ENCODE assay signal across 20 cellular contexts in genomic region chr3:131403216-131403895, GRCh38.
"Had no signal": no experiment of that assay in that cellular context is flagged by ENCODE, and none has a peak within 500 bp of the region (broad histone marks: within the 10 kb centered on the region; RNA-seq: fewer than 3 reads in every experiment).

No MANE protein-coding gene starts in this region.

- H3K27ac ChIP-seq: right lobe of liver, stomach, transverse colon had no signal

- ATAC-seq: activated T-cell treated with anti-CD3 and anti-CD28 coated beads, Interleukin-2, amount 50 U/mL, for 4 hours had no signal

- H3K27me3 ChIP-seq: right lobe of liver, stomach, suprapubic skin, transverse colon had no signal

- DNase-seq: activated CD4-positive, alpha-beta T cell treated with anti-CD3 and anti-CD28 coated beads for 4 hours; activated CD4-positive, alpha-beta T cell treated with anti-CD3 and anti-CD28 coated beads, Interleukin-2, amount 50 U/mL, for 48 hours; activated CD4-positive, CD25-positive, alpha-beta regulatory T cell; activated CD8-positive, alpha-beta memory T cell treated with anti-CD3 and anti-CD28 coated beads, Interleukin-2, amount 50 U/mL, for 48 hours; activated naive CD4-positive, alpha-beta T cell treated with anti-CD3 and anti-CD28 coated beads for 36 hours; activated naive CD8-positive, alpha-beta T cell treated with anti-CD3 and anti-CD28 coated beads, Interleukin-2, amount 10 ng/mL, durations not matched to agents 7 days and 5 days; activated T-cell treated with anti-CD3 and anti-CD28 coated beads, Interleukin-2, amount 50 U/mL, for 4 hours; amniotic stem cell; effector CD8-positive, alpha-beta T cell; foreskin melanocyte; glutamatergic neuron; left cardiac atrium; naive B cell; right lobe of liver; small intestine; stimulated activated CD4-positive, alpha-beta T cell treated with anti-CD3 and anti-CD28 coated beads, Interleukin-15, amount 100 ng/mL, for 24 hours; stomach; T1000; transverse colon had no signal

- H3K4me3 ChIP-seq: right lobe of liver, stomach, suprapubic skin, transverse colon had no signal

- H3K4me1 ChIP-seq: right lobe of liver, stomach, transverse colon had no signal

- H3K36me3 ChIP-seq: right lobe of liver, stomach, suprapubic skin, transverse colon had no signal
